8 cellular contexts compared by ENCODE assay signal in genomic region chr12:118188690-118189371, GRCh38. TPM values are rescaled to one million over a fixed set of nuclear protein-coding genes. Genes with fewer than 3 reads are reported as not detected.
DNase-seq lines count a peak whose midpoint lies in the region; ATAC-seq and TF ChIP-seq lines count a peak whose summit lies in the region.

No MANE protein-coding gene starts in this region.

- WGBS in endodermal cell (ENCODE audit: insufficient coverage in 1 of 2, insufficient read length in 1 of 2), 2 experiments = 91 to 100% methylated on average over 1 to 5 of the region's 10 CpGs

- H3K27ac Mint-ChIP-seq in endodermal cell = no peak overlapping the region
- no peak overlapping the region for H3K27ac Mint-ChIP-seq in activated CD8-positive, alpha-beta memory T cell treated with anti-CD3 and anti-CD28 coated beads, Interleukin-2, amount 10 ng/mL, durations not matched to agents 7 days and 5 days

- no peaks in the 10 kb centered on the region for H3K9me3 Mint-ChIP-seq in endodermal cell
- no peaks in the 10 kb centered on the region for H3K9me3 Mint-ChIP-seq in activated CD8-positive, alpha-beta memory T cell treated with anti-CD3 and anti-CD28 coated beads, Interleukin-2, amount 10 ng/mL, durations not matched to agents 7 days and 5 days (ENCODE audit: low read depth)

- peak overlapping the region; percentile 22 for H3K27ac ChIP-seq in endodermal cell (ENCODE audit: low read depth, low read length)
- peak overlapping the region; percentile 80 to 87 for H3K27ac ChIP-seq in uterus

- no peaks in the 10 kb centered on the region for H3K9me3 ChIP-seq in endodermal cell (ENCODE audit: control insufficient read depth, low read length)
- no peaks in the 10 kb centered on the region for H3K9me3 ChIP-seq in uterus

- H3K4me1 ChIP-seq in endodermal cell (ENCODE audit: control insufficient read depth, insufficient read depth, low read length) = peaks cover 4% of the 10 kb centered on the region
- no peaks in the 10 kb centered on the region for H3K4me1 ChIP-seq in uterus

- no peaks in the 10 kb centered on the region for H3K27me3 Mint-ChIP-seq in endodermal cell (ENCODE audit: insufficient read depth)
- no peaks in the 10 kb centered on the region for H3K27me3 Mint-ChIP-seq in activated CD8-positive, alpha-beta memory T cell treated with anti-CD3 and anti-CD28 coated beads, Interleukin-2, amount 10 ng/mL, durations not matched to agents 7 days and 5 days

- H3K27me3 ChIP-seq in endodermal cell (ENCODE audit: control insufficient read depth, insufficient read depth, low read length, poor library complexity, severe bottlenecking) (no peaks in the 10 kb centered on the region), uterus (no peaks in the 10 kb centered on the region)

- TF ChIP-seq CTCF in endodermal cell (conservative IDR thresholded peaks at IDR 0.05) = no peak
- TF ChIP-seq CTCF in uterus (IDR thresholded peaks at IDR 0.05) = no peak

- H3K4me1 Mint-ChIP-seq in endodermal cell = peaks cover 10% of the 10 kb centered on the region
- H3K4me1 Mint-ChIP-seq in activated CD8-positive, alpha-beta memory T cell treated with anti-CD3 and anti-CD28 coated beads, Interleukin-2, amount 10 ng/mL, durations not matched to agents 7 days and 5 days = peaks cover 2% of the 10 kb centered on the region

- intact Hi-C loops in uterus (cut with DNase I; ENCODE audit: low total_unique reads) = no loop called here

- CTCF ChIA-PET in activated CD8-positive, alpha-beta memory T cell treated with anti-CD3 and anti-CD28 coated beads, Interleukin-2, amount 10 ng/mL, durations not matched to agents 7 days and 5 days (lab: Charles Lee) = interaction anchor here (0.6 kb wide), 1 partner anchor 187 kb away, joined by 3 read pairs; no protein-coding TSS in a partner anchor

- TF ChIP-seq POLR2A in uterus (IDR thresholded peaks at IDR 0.05) = no peak

- no peak overlapping the region for H3K4me3 Mint-ChIP-seq in endodermal cell
- no peak overlapping the region for H3K4me3 Mint-ChIP-seq in activated CD8-positive, alpha-beta memory T cell treated with anti-CD3 and anti-CD28 coated beads, Interleukin-2, amount 10 ng/mL, durations not matched to agents 7 days and 5 days

- peaks cover 2% of the 10 kb centered on the region for H3K36me3 Mint-ChIP-seq in endodermal cell (ENCODE audit: low read depth)
- H3K36me3 Mint-ChIP-seq in activated CD8-positive, alpha-beta memory T cell treated with anti-CD3 and anti-CD28 coated beads, Interleukin-2, amount 10 ng/mL, durations not matched to agents 7 days and 5 days = peaks cover 16% of the 10 kb centered on the region

- H3K9ac ChIP-seq in endodermal cell (ENCODE audit: extremely low read depth, low read length, poor library complexity, severe bottlenecking) = no peak overlapping the region

- no peak for ATAC-seq in HG03342 (IDR thresholded peaks at IDR 0.05; ENCODE audit: unreplicated experiment)
- ATAC-seq in activated CD8-positive, alpha-beta memory T cell treated with anti-CD3 and anti-CD28 coated beads, Interleukin-2, amount 10 ng/mL, durations not matched to agents 7 days and 5 days = no peak

- peak; percentile 16 for DNase-seq in SIG-M5 treated with dmso at 0.1 percent for 504 hours (lab: John Stamatoyannopoulos, UW; ENCODE audit: unreplicated experiment)
- no peak for DNase-seq in SIG-M5 (lab: John Stamatoyannopoulos, UW)
- no peak for DNase-seq in endodermal cell
- peak; percentile 18 for DNase-seq in middle frontal gyrus (ENCODE audit: extremely low spot score, low spot score)
- DNase-seq in uterus = peak; percentile 59 to 60
- no peak for DNase-seq in activated CD8-positive, alpha-beta memory T cell treated with anti-CD3 and anti-CD28 coated beads, Interleukin-2, amount 10 ng/mL, durations not matched to agents 7 days and 5 days
- no peak for DNase-seq in activated naive CD4-positive, alpha-beta T cell (lab: John Stamatoyannopoulos, UW)

- H3K36me3 ChIP-seq in endodermal cell (ENCODE audit: control insufficient read depth, insufficient read depth, low read length) = no peaks in the 10 kb centered on the region
- H3K36me3 ChIP-seq in uterus = no peaks in the 10 kb centered on the region

- H3K4me3 ChIP-seq in endodermal cell (ENCODE audit: low read length) (no peak overlapping the region), uterus (peak overlapping the region; percentile 28 to 33)

RNA-seq across cellular contexts. Expression of gene PEBP1, which starts 52.9 kb away (rescaled TPM):
- 100 to 1,000 TPM; 153 to 158 TPM for total RNA-seq in endodermal cell
- polyA plus RNA-seq in endodermal cell (2013, experiment 1 of 2) = 232 TPM
- 201 TPM for polyA plus RNA-seq in endodermal cell (2013, experiment 2 of 2)
- total RNA-seq in uterus = 100 to 1,000 TPM in 3 of 4 donors, 10 to 100 TPM in 1; 98.1 to 182 (median 136) TPM
- total RNA-seq in activated CD8-positive, alpha-beta memory T cell treated with anti-CD3 and anti-CD28 coated beads, Interleukin-2, amount 10 ng/mL, durations not matched to agents 7 days and 5 days = 100 to 1,000 TPM in 1 of 2 experiments, 10 to 100 TPM in 1; 93.7 to 136 TPM

Comparison
In these comparisons a context has a peak if more than half of its experiments do, and no peak if none do; other contexts are left out.
1. DNase-seq: peak in SIG-M5 treated with dmso at 0.1 percent for 504 hours (single experiment), middle frontal gyrus (single experiment) and uterus (2 of 2); none in SIG-M5 (single experiment), endodermal cell (single experiment), activated CD8-positive, alpha-beta memory T cell treated with anti-CD3 and anti-CD28 coated beads, Interleukin-2, amount 10 ng/mL, durations not matched to agents 7 days and 5 days (single experiment) and activated naive CD4-positive, alpha-beta T cell (0 of 4).